In genomic region chr1:84524590-84524989, GRCh38 we compare ENCODE assay signal across 23 cellular contexts. TPM values are rescaled to one million over a fixed set of nuclear protein-coding genes. Genes with fewer than 3 reads are reported as not detected.
"Had no signal": no experiment of that assay in that cellular context is flagged by ENCODE, and none has a peak within 500 bp of the region (broad histone marks: within the 10 kb centered on the region; RNA-seq: fewer than 3 reads in every experiment).

No MANE protein-coding gene starts in this region.

- DNase-seq: dermis blood vessel endothelial cell; dorsolateral prefrontal cortex; effector CD4-positive, alpha-beta T cell; effector memory CD4-positive, alpha-beta T cell; foreskin fibroblast; foreskin melanocyte; gastrocnemius medialis; glutamatergic neuron; head of caudate nucleus; heart right ventricle; hippocampal formation; left cardiac atrium; left lung; left ventricle myocardium superior; lower lobe of right lung; mesendoderm; midbrain; naive thymus-derived CD4-positive, alpha-beta T cell had no signal

- H3K9me3 ChIP-seq: esophagus muscularis mucosa, gastrocnemius medialis, heart right ventricle, left lung, lower lobe of right lung had no signal

- H3K36me3 ChIP-seq: gastrocnemius medialis, lower lobe of right lung had no signal

- H3K4me1 ChIP-seq: esophagus muscularis mucosa, heart right ventricle, left lung, lower lobe of right lung had no signal

- H3K4me3 ChIP-seq: coronary artery, dorsolateral prefrontal cortex, esophagus muscularis mucosa, gastrocnemius medialis, heart right ventricle, left lung, lower lobe of right lung had no signal

- ATAC-seq: gastrocnemius medialis; heart right ventricle; left cardiac atrium; left lung; left ventricle myocardium superior; lower lobe of right lung; naive thymus-derived CD4-positive, alpha-beta T cell had no signal

- H3K27me3 ChIP-seq: dorsolateral prefrontal cortex, esophagus muscularis mucosa, gastrocnemius medialis, heart right ventricle, left lung had no signal

- FAIRE-seq: endothelial cell of umbilical vein, keratinocyte had no signal

- H3K27ac ChIP-seq: coronary artery, dorsolateral prefrontal cortex, esophagus muscularis mucosa, gastrocnemius medialis, heart right ventricle, left lung, lower lobe of right lung had no signal

RNA-seq across cellular contexts. Expression of gene SPATA1, which starts 18.4 kb away (rescaled TPM):
- total RNA-seq: kidney epithelial cell had no signal
- polyA plus RNA-seq: naive thymus-derived CD4-positive, alpha-beta T cell had no signal
